ENCODE assay signal across 2 cellular contexts in the genomic region with DNA sequence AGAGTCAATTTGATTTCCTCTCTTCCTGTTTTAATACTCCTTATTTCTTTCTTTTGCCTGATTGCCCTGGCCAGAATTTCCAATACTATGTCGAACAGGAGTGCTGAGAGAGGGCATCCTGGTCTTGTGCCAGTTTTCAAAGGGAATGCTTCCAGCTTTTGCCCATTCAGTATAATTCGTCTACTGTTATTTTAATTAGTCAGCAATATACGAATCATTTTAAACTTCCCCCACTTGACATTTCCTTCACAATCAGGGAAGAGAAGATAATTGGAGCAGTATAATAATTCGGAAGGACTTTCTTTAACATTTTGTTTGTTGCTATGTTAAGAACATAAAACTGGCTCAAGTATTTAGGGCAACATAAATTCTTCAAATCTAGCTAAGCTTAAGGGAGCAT.
TF ChIP-seq lines count a peak whose summit lies in the region.

No MANE protein-coding gene starts in this region.

TF ChIP-seq in IMR-90, 13 proteins besides CTCF, POLR2A, EP300 and RAD21:
- TF ChIP-seq MAFK (IDR thresholded peaks at IDR 0.05; ENCODE audit: low read depth, low read length) (peak; percentile 73), BHLHE40 (IDR thresholded peaks at IDR 0.05; ENCODE audit: low read depth, low read length) (no peak)
TF ChIP-seq in IMR-90: peak in this region for 1.

TF ChIP-seq in K562, 482 proteins besides CTCF, POLR2A, EP300 and RAD21:
- TF ChIP-seq, protein P1, sequence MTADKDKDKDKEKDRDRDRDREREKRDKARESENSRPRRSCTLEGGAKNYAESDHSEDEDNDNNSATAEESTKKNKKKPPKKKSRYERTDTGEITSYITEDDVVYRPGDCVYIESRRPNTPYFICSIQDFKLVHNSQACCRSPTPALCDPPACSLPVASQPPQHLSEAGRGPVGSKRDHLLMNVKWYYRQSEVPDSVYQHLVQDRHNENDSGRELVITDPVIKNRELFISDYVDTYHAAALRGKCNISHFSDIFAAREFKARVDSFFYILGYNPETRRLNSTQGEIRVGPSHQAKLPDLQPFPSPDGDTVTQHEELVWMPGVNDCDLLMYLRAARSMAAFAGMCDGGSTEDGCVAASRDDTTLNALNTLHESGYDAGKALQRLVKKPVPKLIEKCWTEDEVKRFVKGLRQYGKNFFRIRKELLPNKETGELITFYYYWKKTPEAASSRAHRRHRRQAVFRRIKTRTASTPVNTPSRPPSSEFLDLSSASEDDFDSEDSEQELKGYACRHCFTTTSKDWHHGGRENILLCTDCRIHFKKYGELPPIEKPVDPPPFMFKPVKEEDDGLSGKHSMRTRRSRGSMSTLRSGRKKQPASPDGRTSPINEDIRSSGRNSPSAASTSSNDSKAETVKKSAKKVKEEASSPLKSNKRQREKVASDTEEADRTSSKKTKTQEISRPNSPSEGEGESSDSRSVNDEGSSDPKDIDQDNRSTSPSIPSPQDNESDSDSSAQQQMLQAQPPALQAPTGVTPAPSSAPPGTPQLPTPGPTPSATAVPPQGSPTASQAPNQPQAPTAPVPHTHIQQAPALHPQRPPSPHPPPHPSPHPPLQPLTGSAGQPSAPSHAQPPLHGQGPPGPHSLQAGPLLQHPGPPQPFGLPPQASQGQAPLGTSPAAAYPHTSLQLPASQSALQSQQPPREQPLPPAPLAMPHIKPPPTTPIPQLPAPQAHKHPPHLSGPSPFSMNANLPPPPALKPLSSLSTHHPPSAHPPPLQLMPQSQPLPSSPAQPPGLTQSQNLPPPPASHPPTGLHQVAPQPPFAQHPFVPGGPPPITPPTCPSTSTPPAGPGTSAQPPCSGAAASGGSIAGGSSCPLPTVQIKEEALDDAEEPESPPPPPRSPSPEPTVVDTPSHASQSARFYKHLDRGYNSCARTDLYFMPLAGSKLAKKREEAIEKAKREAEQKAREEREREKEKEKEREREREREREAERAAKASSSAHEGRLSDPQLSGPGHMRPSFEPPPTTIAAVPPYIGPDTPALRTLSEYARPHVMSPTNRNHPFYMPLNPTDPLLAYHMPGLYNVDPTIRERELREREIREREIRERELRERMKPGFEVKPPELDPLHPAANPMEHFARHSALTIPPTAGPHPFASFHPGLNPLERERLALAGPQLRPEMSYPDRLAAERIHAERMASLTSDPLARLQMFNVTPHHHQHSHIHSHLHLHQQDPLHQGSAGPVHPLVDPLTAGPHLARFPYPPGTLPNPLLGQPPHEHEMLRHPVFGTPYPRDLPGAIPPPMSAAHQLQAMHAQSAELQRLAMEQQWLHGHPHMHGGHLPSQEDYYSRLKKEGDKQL (CRISPR knock-in tag; IDR thresholded peaks at IDR 0.05; ENCODE audit: borderline replicate concordance): no peak
- TF ChIP-seq ZNF316 (IDR thresholded peaks at IDR 0.05): peak; percentile 53; the same call in 1 of the 2 replicates
- no peak for TF ChIP-seq ZNF175 (CRISPR knock-in tag; IDR thresholded peaks at IDR 0.05; ENCODE audit: low read depth)
- TF ChIP-seq POLR3A (IDR thresholded peaks at IDR 0.05; ENCODE audit: borderline replicate concordance, extremely low read depth, insufficient read depth, insufficient read length): no peak
- no peak for TF ChIP-seq PTTG1 (tag; IDR thresholded peaks at IDR 0.05; ENCODE audit: low read depth)
- peak; percentile 27; the same call in 1 of the 2 replicates for TF ChIP-seq C11orf30 (IDR thresholded peaks at IDR 0.05; ENCODE audit: low read depth)
- TF ChIP-seq MAFK (IDR thresholded peaks at IDR 0.05; ENCODE audit: low read length): peak; percentile 20; the same call in 1 of the 2 replicates
- TF ChIP-seq, protein P2, sequence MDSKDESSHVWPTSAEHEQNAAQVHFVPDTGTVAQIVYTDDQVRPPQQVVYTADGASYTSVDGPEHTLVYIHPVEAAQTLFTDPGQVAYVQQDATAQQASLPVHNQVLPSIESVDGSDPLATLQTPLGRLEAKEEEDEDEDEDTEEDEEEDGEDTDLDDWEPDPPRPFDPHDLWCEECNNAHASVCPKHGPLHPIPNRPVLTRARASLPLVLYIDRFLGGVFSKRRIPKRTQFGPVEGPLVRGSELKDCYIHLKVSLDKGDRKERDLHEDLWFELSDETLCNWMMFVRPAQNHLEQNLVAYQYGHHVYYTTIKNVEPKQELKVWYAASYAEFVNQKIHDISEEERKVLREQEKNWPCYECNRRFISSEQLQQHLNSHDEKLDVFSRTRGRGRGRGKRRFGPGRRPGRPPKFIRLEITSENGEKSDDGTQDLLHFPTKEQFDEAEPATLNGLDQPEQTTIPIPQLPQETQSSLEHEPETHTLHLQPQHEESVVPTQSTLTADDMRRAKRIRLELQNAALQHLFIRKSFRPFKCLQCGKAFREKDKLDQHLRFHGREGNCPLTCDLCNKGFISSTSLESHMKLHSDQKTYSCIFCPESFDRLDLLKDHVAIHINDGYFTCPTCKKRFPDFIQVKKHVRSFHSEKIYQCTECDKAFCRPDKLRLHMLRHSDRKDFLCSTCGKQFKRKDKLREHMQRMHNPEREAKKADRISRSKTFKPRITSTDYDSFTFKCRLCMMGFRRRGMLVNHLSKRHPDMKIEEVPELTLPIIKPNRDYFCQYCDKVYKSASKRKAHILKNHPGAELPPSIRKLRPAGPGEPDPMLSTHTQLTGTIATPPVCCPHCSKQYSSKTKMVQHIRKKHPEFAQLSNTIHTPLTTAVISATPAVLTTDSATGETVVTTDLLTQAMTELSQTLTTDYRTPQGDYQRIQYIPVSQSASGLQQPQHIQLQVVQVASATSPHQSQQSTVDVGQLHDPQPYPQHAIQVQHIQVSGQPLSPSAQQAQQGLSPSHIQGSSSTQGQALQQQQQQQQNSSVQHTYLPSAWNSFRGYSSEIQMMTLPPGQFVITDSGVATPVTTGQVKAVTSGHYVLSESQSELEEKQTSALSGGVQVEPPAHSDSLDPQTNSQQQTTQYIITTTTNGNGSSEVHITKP (IDR thresholded peaks at IDR 0.05; ENCODE audit: partially characterized antibody): no peak
- TF ChIP-seq, protein P3, sequence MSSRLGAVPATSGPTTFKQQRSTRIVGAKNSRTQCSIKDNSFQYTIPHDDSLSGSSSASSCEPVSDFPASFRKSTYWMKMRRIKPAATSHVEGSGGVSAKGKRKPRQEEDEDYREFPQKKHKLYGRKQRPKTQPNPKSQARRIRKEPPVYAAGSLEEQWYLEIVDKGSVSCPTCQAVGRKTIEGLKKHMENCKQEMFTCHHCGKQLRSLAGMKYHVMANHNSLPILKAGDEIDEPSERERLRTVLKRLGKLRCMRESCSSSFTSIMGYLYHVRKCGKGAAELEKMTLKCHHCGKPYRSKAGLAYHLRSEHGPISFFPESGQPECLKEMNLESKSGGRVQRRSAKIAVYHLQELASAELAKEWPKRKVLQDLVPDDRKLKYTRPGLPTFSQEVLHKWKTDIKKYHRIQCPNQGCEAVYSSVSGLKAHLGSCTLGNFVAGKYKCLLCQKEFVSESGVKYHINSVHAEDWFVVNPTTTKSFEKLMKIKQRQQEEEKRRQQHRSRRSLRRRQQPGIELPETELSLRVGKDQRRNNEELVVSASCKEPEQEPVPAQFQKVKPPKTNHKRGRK (tag; IDR thresholded peaks at IDR 0.05): no peak
- peak; percentile 30; the same call in 1 of the 2 replicates for TF ChIP-seq MAFF (IDR thresholded peaks at IDR 0.05; ENCODE audit: low read length)
- TF ChIP-seq, protein P4, sequence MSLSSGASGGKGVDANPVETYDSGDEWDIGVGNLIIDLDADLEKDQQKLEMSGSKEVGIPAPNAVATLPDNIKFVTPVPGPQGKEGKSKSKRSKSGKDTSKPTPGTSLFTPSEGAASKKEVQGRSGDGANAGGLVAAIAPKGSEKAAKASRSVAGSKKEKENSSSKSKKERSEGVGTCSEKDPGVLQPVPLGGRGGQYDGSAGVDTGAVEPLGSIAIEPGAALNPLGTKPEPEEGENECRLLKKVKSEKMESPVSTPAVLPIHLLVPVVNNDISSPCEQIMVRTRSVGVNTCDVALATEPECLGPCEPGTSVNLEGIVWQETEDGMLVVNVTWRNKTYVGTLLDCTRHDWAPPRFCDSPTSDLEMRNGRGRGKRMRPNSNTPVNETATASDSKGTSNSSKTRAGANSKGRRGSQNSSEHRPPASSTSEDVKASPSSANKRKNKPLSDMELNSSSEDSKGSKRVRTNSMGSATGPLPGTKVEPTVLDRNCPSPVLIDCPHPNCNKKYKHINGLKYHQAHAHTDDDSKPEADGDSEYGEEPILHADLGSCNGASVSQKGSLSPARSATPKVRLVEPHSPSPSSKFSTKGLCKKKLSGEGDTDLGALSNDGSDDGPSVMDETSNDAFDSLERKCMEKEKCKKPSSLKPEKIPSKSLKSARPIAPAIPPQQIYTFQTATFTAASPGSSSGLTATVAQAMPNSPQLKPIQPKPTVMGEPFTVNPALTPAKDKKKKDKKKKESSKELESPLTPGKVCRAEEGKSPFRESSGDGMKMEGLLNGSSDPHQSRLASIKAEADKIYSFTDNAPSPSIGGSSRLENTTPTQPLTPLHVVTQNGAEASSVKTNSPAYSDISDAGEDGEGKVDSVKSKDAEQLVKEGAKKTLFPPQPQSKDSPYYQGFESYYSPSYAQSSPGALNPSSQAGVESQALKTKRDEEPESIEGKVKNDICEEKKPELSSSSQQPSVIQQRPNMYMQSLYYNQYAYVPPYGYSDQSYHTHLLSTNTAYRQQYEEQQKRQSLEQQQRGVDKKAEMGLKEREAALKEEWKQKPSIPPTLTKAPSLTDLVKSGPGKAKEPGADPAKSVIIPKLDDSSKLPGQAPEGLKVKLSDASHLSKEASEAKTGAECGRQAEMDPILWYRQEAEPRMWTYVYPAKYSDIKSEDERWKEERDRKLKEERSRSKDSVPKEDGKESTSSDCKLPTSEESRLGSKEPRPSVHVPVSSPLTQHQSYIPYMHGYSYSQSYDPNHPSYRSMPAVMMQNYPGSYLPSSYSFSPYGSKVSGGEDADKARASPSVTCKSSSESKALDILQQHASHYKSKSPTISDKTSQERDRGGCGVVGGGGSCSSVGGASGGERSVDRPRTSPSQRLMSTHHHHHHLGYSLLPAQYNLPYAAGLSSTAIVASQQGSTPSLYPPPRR (CRISPR knock-in tag; IDR thresholded peaks at IDR 0.05; ENCODE audit: borderline replicate concordance): no peak
- TF ChIP-seq, protein P5, sequence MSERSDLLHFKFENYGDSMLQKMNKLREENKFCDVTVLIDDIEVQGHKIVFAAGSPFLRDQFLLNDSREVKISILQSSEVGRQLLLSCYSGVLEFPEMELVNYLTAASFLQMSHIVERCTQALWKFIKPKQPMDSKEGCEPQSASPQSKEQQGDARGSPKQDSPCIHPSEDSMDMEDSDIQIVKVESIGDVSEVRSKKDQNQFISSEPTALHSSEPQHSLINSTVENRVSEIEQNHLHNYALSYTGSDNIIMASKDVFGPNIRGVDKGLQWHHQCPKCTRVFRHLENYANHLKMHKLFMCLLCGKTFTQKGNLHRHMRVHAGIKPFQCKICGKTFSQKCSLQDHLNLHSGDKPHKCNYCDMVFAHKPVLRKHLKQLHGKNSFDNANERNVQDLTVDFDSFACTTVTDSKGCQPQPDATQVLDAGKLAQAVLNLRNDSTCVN (CRISPR knock-in tag; IDR thresholded peaks at IDR 0.05): no peak
- TF ChIP-seq HCFC1 (IDR thresholded peaks at IDR 0.05; ENCODE audit: low read depth, low read length): no peak
TF ChIP-seq in K562: peak in this region for 4.
